18 cellular contexts compared by ENCODE assay signal in the genomic region with DNA sequence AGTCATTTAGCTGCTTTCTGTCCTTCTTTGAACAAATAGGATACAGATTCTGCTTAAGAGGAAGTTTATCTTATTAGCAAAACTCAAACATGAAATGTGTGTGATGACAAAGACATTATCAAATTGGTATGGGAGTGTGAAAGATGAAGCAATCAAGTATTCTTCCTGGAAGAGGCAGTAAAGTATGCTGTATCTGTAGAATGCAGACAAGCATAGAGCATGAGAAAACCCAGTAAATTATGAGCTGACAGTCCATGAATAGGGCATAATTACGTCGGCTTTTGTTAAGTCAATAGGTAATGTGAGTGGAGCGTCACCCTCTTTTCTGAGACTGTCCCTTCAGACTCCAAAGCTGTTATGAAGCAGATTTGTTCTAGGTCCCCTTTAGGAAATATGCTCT.
"Had no signal": no experiment of that assay in that cellular context is flagged by ENCODE, and none has a peak within 500 bp of the region (broad histone marks: within the 10 kb centered on the region; RNA-seq: fewer than 3 reads in every experiment).

No MANE protein-coding gene starts in this region.

- H3K4me1 ChIP-seq: adrenal gland, esophagus muscularis mucosa, gastroesophageal sphincter, heart right ventricle, left lung, sigmoid colon, stomach, vagina had no signal

- H3K27ac ChIP-seq: adrenal gland, esophagus muscularis mucosa, gastroesophageal sphincter, heart right ventricle, left lung, sigmoid colon, stomach, vagina had no signal

- H3K36me3 ChIP-seq: adrenal gland, esophagus muscularis mucosa, gastroesophageal sphincter, heart right ventricle, left lung, sigmoid colon, stomach, vagina had no signal

- ATAC-seq: activated CD4-positive, alpha-beta T cell treated with anti-CD3 and anti-CD28 coated beads for 36 hours; activated naive CD4-positive, alpha-beta T cell treated with anti-CD3 and anti-CD28 coated beads, Interleukin-2, amount 50 U/mL, for 72 hours; gastroesophageal sphincter; heart right ventricle; left lung; stimulated activated effector memory CD8-positive, alpha-beta T cell treated with anti-CD3 and anti-CD28 coated beads, Interleukin-12 subunit alpha, Interleukin-12 subunit beta, amount 100 ng/mL, for 72 hours; WTC11 had no signal

- H3K9me3 ChIP-seq: adrenal gland, esophagus muscularis mucosa, gastroesophageal sphincter, heart right ventricle, left lung, sigmoid colon, stomach, vagina had no signal

- DNase-seq: activated CD4-positive, alpha-beta T cell treated with anti-CD3 and anti-CD28 coated beads for 36 hours; activated CD4-positive, alpha-beta T cell treated with anti-CD3 and anti-CD28 coated beads, Interleukin-2, amount 50 U/mL, for 48 hours; activated gamma-delta T cell treated with Interleukin-2 at 50 U/mL for 16 hours; adrenal gland; effector CD8-positive, alpha-beta T cell; heart right ventricle; left lung; nephron progenitor cell; nucleus accumbens; sigmoid colon; stimulated activated CD4-positive, alpha-beta T cell treated with anti-CD3 and anti-CD28 coated beads, Interleukin-4, amount 100 ng/mL, for 24 hours; stomach had no signal

- H3K27me3 ChIP-seq: adrenal gland, esophagus muscularis mucosa, gastroesophageal sphincter, heart right ventricle, left lung, sigmoid colon, stomach, vagina had no signal

- H3K4me3 ChIP-seq: adrenal gland, esophagus muscularis mucosa, gastroesophageal sphincter, heart right ventricle, left lung, sigmoid colon, stomach, vagina had no signal
